In the genomic region with DNA sequence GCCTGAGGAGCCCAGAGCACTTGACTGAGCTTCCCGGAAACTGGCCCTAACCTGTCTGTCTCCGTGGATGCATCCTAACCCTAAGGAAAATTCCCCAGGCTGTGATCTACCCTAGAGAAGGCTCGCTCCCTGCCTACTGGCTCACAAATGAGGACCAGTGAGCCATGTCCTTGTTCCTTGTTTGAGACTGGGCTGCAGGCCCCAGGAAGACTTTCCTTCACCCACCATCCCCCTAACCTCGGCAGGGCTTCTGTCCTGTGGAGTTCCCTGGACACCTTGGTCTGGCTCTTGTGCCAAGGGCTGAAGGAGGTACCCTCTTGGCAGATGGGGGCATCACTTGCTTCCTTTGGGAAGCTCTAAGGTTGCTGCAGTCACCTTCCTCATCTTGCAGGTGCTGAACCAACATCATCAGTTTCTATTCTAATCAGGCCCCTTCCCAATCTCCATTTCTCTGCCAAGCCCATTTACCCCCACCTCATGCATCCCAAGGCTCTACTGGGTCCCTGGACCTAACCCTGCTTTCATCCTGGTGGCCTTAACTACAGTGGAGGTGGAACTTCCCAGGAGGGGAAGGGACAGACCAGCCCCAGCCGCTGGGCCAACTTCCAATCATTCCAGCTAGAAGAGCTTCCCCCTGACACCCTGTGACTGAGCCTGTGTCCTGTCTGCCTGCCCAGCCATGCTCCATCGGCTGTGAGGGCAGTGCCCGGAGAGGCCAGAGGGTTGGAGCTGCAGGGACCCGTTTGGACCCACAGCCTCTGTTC, we compare ENCODE assay signal across 1 cellular context.
TF ChIP-seq lines count a peak whose summit lies in the region.

No MANE protein-coding gene starts in this region.

TF ChIP-seq in liver, 16 proteins besides CTCF, POLR2A, EP300 and RAD21 (continued from another document):
- TF ChIP-seq, protein P1, sequence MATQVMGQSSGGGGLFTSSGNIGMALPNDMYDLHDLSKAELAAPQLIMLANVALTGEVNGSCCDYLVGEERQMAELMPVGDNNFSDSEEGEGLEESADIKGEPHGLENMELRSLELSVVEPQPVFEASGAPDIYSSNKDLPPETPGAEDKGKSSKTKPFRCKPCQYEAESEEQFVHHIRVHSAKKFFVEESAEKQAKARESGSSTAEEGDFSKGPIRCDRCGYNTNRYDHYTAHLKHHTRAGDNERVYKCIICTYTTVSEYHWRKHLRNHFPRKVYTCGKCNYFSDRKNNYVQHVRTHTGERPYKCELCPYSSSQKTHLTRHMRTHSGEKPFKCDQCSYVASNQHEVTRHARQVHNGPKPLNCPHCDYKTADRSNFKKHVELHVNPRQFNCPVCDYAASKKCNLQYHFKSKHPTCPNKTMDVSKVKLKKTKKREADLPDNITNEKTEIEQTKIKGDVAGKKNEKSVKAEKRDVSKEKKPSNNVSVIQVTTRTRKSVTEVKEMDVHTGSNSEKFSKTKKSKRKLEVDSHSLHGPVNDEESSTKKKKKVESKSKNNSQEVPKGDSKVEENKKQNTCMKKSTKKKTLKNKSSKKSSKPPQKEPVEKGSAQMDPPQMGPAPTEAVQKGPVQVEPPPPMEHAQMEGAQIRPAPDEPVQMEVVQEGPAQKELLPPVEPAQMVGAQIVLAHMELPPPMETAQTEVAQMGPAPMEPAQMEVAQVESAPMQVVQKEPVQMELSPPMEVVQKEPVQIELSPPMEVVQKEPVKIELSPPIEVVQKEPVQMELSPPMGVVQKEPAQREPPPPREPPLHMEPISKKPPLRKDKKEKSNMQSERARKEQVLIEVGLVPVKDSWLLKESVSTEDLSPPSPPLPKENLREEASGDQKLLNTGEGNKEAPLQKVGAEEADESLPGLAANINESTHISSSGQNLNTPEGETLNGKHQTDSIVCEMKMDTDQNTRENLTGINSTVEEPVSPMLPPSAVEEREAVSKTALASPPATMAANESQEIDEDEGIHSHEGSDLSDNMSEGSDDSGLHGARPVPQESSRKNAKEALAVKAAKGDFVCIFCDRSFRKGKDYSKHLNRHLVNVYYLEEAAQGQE (IDR thresholded peaks at IDR 0.05) = no peak
- TF ChIP-seq HNF4G (IDR thresholded peaks at IDR 0.05) = no peak
